ENCODE assay signal across 8 cellular contexts in the genomic region with DNA sequence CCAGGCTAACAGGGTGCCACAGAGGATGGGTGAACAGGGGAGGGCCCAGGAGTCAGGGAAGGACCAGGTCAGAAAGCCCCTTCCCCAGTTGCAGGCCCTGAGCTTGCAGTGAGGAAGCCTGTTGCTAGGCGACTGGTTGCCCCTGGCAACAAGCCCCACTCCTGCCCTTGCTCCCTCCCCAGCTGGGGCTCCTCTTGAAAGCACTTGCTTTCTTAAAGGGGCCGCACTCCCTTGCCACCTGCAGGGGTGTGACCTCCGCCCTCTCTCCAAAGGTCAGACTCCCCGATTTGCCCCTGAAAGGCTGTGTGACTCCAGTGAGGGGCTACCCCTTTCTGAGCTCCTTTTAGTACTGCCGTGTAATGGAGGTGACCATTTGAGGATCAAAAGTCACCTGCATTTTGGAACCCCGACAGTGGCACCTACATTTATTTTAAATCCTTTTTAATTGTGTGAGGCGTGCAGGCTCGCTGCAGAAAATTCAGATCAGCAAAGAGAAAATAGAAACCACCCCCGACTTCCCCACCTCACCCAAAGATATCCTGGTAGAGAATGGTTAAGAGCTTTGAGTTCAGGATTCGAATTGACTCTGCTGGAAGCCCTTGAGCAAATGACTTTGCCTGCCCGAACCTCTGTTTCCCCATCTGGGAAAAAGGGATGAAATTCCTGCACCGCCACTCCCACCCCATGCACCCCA. TPM values are rescaled to one million over a fixed set of nuclear protein-coding genes. Genes with fewer than 3 reads are reported as not detected.
A peak's percentile ranks its signal among the peaks of the same experiment; 100 is the strongest.
DNase-seq lines count a peak whose midpoint lies in the region; ATAC-seq and TF ChIP-seq lines count a peak whose summit lies in the region.

No MANE protein-coding gene starts in this region.

- H3K27me3 ChIP-seq in CD8-positive, alpha-beta T cell (ENCODE audit: insufficient read depth, low read length) = no peaks in the 10 kb centered on the region

- no peaks in the 10 kb centered on the region for H3K9me3 ChIP-seq in CD8-positive, alpha-beta T cell (ENCODE audit: low read length)

- H3K27ac Mint-ChIP-seq in CD8-positive, alpha-beta T cell = peak overlapping the region; percentile 69
- H3K27ac Mint-ChIP-seq in dendritic cell treated with granulocyte-macrophage colony-stimulating factor and Interleukin-4, amounts not matched to agents 40 ng/mL and 50 ng/mL, for 4 days = peak overlapping the region; percentile 52

- H3K36me3 Mint-ChIP-seq in CD8-positive, alpha-beta T cell = peaks cover 62% of the 10 kb centered on the region
- H3K36me3 Mint-ChIP-seq in dendritic cell treated with granulocyte-macrophage colony-stimulating factor and Interleukin-4, amounts not matched to agents 40 ng/mL and 50 ng/mL, for 4 days (ENCODE audit: low read depth) = peaks cover 89% of the 10 kb centered on the region

- ATAC-seq in CD8-positive, alpha-beta T cell = no peak
- ATAC-seq in GM21360 (IDR thresholded peaks at IDR 0.05; ENCODE audit: unreplicated experiment) (peak; percentile 39), GM21825 (IDR thresholded peaks at IDR 0.05; ENCODE audit: unreplicated experiment) (no peak)

- POLR2A ChIA-PET in CD8-positive, alpha-beta T cell (lab: Charles Lee) = interaction anchor here (0.9 kb wide), 1 partner anchor 37 kb away, joined by 5 read pairs; a partner anchor contains a TSS

- H3K36me3 ChIP-seq in CD8-positive, alpha-beta T cell (ENCODE audit: insufficient read depth, low read length) = peaks cover 13% of the 10 kb centered on the region

- CTCF ChIA-PET in CD8-positive, alpha-beta T cell (lab: Charles Lee) = interaction anchor here (1.1 to 2.2 kb wide), 2 partner anchors 18 to 53 kb away, joined by 3 to 13 read pairs; no protein-coding TSS in a partner anchor

- intact Hi-C loops in CD8-positive, alpha-beta T cell (cut with DNase I, micrococcal nuclease) = no loop called here
- intact Hi-C loops in dendritic cell treated with granulocyte-macrophage colony-stimulating factor and Interleukin-4, amounts not matched to agents 40 ng/mL and 50 ng/mL, for 4 days (cut with micrococcal nuclease) = no loop called here

- H3K27ac ChIP-seq in CD8-positive, alpha-beta T cell (ENCODE audit: low read depth, low read length) = no peak overlapping the region

- no peak overlapping the region for H3K4me3 ChIP-seq in CD8-positive, alpha-beta T cell (ENCODE audit: low read depth, low read length)

- DNase-seq in CD8-positive, alpha-beta T cell = peak in 6 of 7 experiments; percentile 22 to 61 (median 40)
- peak; percentile 47 for DNase-seq in OCI-M1 (lab: John Stamatoyannopoulos, UW)
- peak; percentile 20 for DNase-seq in renal cortical epithelial cell (ENCODE audit: low read depth)
- DNase-seq in NCI-H2107 (lab: John Stamatoyannopoulos, UW) = no peak
- DNase-seq in HK-2 (ENCODE audit: unreplicated experiment) = no peak

- H3K27me3 Mint-ChIP-seq in CD8-positive, alpha-beta T cell (ENCODE audit: low read depth) = no peaks in the 10 kb centered on the region
- no peaks in the 10 kb centered on the region for H3K27me3 Mint-ChIP-seq in dendritic cell treated with granulocyte-macrophage colony-stimulating factor and Interleukin-4, amounts not matched to agents 40 ng/mL and 50 ng/mL, for 4 days

- H3K4me1 Mint-ChIP-seq in CD8-positive, alpha-beta T cell (ENCODE audit: low read depth) = peaks cover 42% of the 10 kb centered on the region
- H3K4me1 Mint-ChIP-seq in dendritic cell treated with granulocyte-macrophage colony-stimulating factor and Interleukin-4, amounts not matched to agents 40 ng/mL and 50 ng/mL, for 4 days (ENCODE audit: low read depth) = peaks cover 57% of the 10 kb centered on the region

- H3K4me1 ChIP-seq in CD8-positive, alpha-beta T cell (ENCODE audit: insufficient read depth, low read length) = peaks cover 35% of the 10 kb centered on the region

- no peak overlapping the region for H3K4me3 Mint-ChIP-seq in CD8-positive, alpha-beta T cell
- no peak overlapping the region for H3K4me3 Mint-ChIP-seq in dendritic cell treated with granulocyte-macrophage colony-stimulating factor and Interleukin-4, amounts not matched to agents 40 ng/mL and 50 ng/mL, for 4 days

- H3K9me3 Mint-ChIP-seq in CD8-positive, alpha-beta T cell = no peaks in the 10 kb centered on the region
- no peaks in the 10 kb centered on the region for H3K9me3 Mint-ChIP-seq in dendritic cell treated with granulocyte-macrophage colony-stimulating factor and Interleukin-4, amounts not matched to agents 40 ng/mL and 50 ng/mL, for 4 days

- no peak for TF ChIP-seq CTCF in CD8-positive, alpha-beta T cell (IDR thresholded peaks at IDR 0.05)

RNA-seq across cellular contexts. Expression of a gene that starts 4.8 kb away (rescaled TPM):
- 10 to 100 TPM; 36.7 to 38.4 TPM for total RNA-seq in CD8-positive, alpha-beta T cell
- total RNA-seq in renal cortical epithelial cell = 0.80 and 3.3 TPM in 2 replicates

RNA-seq across cellular contexts. Expression of a gene that starts 36.8 kb away (rescaled TPM):
- 10 to 100 TPM; 28.1 to 29.7 TPM for total RNA-seq in CD8-positive, alpha-beta T cell
- 18.1 and 43.3 TPM in 2 replicates for total RNA-seq in renal cortical epithelial cell

RNA-seq across cellular contexts. Expression of a gene that starts 38.8 kb away (rescaled TPM):
- not detected for total RNA-seq in CD8-positive, alpha-beta T cell
- 0.80 and 6.8 TPM in 2 replicates for total RNA-seq in renal cortical epithelial cell

Comparison
In these comparisons a context has a peak if more than half of its experiments do, and no peak if none do; other contexts are left out.
1. DNase-seq: peak in CD8-positive, alpha-beta T cell (6 of 7), OCI-M1 (single experiment) and renal cortical epithelial cell (single experiment); none in NCI-H2107 (single experiment) and HK-2 (single experiment).